Comparison of ENCODE assay signal across 8 cellular contexts in the genomic region with DNA sequence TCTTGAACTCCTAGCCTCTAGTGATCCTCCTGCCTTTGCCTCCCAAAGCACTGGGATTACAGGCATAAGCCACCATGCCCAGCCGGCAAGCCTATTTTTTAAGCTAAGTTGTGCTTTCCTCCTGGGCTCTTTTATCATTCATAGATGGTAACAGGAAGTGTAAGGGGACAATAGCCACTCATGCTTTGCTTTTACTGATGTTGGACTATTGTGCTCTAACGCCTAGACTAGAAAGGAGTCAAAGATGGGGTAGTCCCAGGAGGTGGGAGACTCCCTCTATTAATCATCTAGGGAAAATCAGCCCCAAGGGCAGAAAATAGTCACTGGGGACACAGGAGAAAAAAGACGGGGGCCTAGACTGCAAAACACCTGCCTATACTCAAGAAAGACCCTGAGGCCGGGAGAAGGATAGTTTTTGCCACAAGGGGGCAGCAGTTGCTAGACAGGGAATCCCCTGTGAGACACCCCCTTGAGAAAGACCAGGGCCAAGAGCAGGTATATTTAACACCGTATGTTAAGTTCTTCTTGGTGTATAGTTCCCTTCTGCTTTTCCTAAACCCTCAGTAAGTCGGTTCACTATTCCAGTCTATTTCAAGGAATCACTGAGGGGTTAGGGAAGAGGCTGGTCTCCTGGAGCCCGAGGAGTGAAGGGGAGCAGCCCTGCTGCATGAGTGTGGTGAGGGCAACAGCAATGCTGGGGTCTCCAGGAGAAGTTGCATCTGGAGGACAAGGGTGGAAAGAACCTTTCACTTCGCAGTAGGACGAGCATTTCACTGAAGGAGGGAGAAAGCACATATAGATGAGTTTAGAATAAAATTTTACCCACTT. TPM values are rescaled to one million over a fixed set of nuclear protein-coding genes. Genes with fewer than 3 reads are reported as not detected.
DNase-seq lines count a peak whose midpoint lies in the region; ATAC-seq, FAIRE-seq and TF ChIP-seq lines count a peak whose summit lies in the region.

No MANE protein-coding gene starts in this region.

- peaks cover 45% of the 10 kb centered on the region for H3K27me3 Mint-ChIP-seq in chondrocyte (ENCODE audit: low read depth)

- TF ChIP-seq POLR2A in GM12891 (IDR thresholded peaks at IDR 0.05; ENCODE audit: low read depth, low read length) (no peak), NB4 (IDR thresholded peaks at IDR 0.05; ENCODE audit: extremely low read depth, insufficient read length) (no peak)

- peak; percentile 57 for FAIRE-seq in GM12891 (lab: Jason Lieb, UNC)

- DNase-seq in ACHN, result peak; percentile 55
- peak; percentile 47 for DNase-seq in GM12891 (ENCODE audit: insufficient read length, low spot score)
- peak; percentile 76 for DNase-seq in NB4 (ENCODE audit: low read depth)
- peak; percentile 45 for DNase-seq in activated CD4-positive, CD25-positive, alpha-beta regulatory T cell treated with anti-CD3 and anti-CD28 coated beads, Interleukin-2, amount 50 U/mL, for 16 hours (ENCODE audit: low read depth, low spot score)
- no peak for DNase-seq in chondrocyte (ENCODE audit: low spot score)
- DNase-seq in midbrain (lab: John Stamatoyannopoulos, UW), result peak; percentile 36
- DNase-seq in stimulated activated effector memory CD8-positive, alpha-beta T cell treated with anti-CD3 and anti-CD28 coated beads, Interleukin-12 subunit alpha, Interleukin-12 subunit beta, amount 100 ng/mL, for 72 hours (ENCODE audit: low spot score in 2 of 2), result peak; percentile 57 to 85

- H3K27ac Mint-ChIP-seq in chondrocyte (ENCODE audit: unreplicated experiment), result peak overlapping the region; percentile 13
- H3K27ac Mint-ChIP-seq in stimulated activated effector memory CD8-positive, alpha-beta T cell treated with anti-CD3 and anti-CD28 coated beads, Interleukin-12 subunit alpha, Interleukin-12 subunit beta, amount 100 ng/mL, for 72 hours, result peak overlapping the region; percentile 50

- in situ Hi-C loops in ACHN (cut with HindIII; ENCODE audit: low pct_ligation_motif_present, low pct_unique_long_range_greater_than_20kb, low sequenced_read_pairs), result no loop called here

- peak; percentile 72 for ATAC-seq in stimulated activated effector memory CD8-positive, alpha-beta T cell treated with anti-CD3 and anti-CD28 coated beads, Interleukin-12 subunit alpha, Interleukin-12 subunit beta, amount 100 ng/mL, for 72 hours
- ATAC-seq in HG02798 (IDR thresholded peaks at IDR 0.05; ENCODE audit: poor library complexity, unreplicated experiment), result no peak

- H3K4me1 Mint-ChIP-seq in chondrocyte (ENCODE audit: low read depth), result no peaks in the 10 kb centered on the region
- H3K4me1 Mint-ChIP-seq in stimulated activated effector memory CD8-positive, alpha-beta T cell treated with anti-CD3 and anti-CD28 coated beads, Interleukin-12 subunit alpha, Interleukin-12 subunit beta, amount 100 ng/mL, for 72 hours, result peaks cover 31% of the 10 kb centered on the region

- H3K36me3 Mint-ChIP-seq in chondrocyte (ENCODE audit: low read depth), result peaks cover 2% of the 10 kb centered on the region
- H3K36me3 Mint-ChIP-seq in stimulated activated effector memory CD8-positive, alpha-beta T cell treated with anti-CD3 and anti-CD28 coated beads, Interleukin-12 subunit alpha, Interleukin-12 subunit beta, amount 100 ng/mL, for 72 hours, result no peaks in the 10 kb centered on the region

- H3K9me3 Mint-ChIP-seq in chondrocyte (ENCODE audit: low read depth), result no peaks in the 10 kb centered on the region
- no peaks in the 10 kb centered on the region for H3K9me3 Mint-ChIP-seq in stimulated activated effector memory CD8-positive, alpha-beta T cell treated with anti-CD3 and anti-CD28 coated beads, Interleukin-12 subunit alpha, Interleukin-12 subunit beta, amount 100 ng/mL, for 72 hours

- TF ChIP-seq CTCF in NB4 (IDR thresholded peaks at IDR 0.05; ENCODE audit: low read depth, low read length) (peak; percentile 94), chondrocyte (IDR thresholded peaks at IDR 0.05) (peak; percentile 79)

- no peak overlapping the region for H3K4me3 ChIP-seq in NB4 (ENCODE audit: low read depth, low read length)

- no peak overlapping the region for H3K4me3 Mint-ChIP-seq in chondrocyte (ENCODE audit: unreplicated experiment)
- H3K4me3 Mint-ChIP-seq in stimulated activated effector memory CD8-positive, alpha-beta T cell treated with anti-CD3 and anti-CD28 coated beads, Interleukin-12 subunit alpha, Interleukin-12 subunit beta, amount 100 ng/mL, for 72 hours, result no peak overlapping the region

TF ChIP-seq in GM12891, 5 proteins besides CTCF, POLR2A, EP300 and RAD21:
- TF ChIP-seq POU2F2 (IDR thresholded peaks at IDR 0.05; ENCODE audit: low read depth, low read length) (no peak), TAF1 (IDR thresholded peaks at IDR 0.05; ENCODE audit: low read depth, low read length) (no peak), PAX5 (IDR thresholded peaks at IDR 0.05; ENCODE audit: insufficient read depth, low read length, severe bottlenecking) (no peak), POLR2AphosphoS5 (IDR thresholded peaks at IDR 0.05; ENCODE audit: low read depth, low read length) (no peak), SPI1 (IDR thresholded peaks at IDR 0.05; ENCODE audit: low read depth, low read length) (no peak)

RNA-seq across cellular contexts. Expression of gene CXCR1, which starts 2.1 kb away (rescaled TPM):
- not detected for polyA plus RNA-seq in GM12891 (2012; ENCODE audit: low read depth, missing spikeins)
- not detected in 3 replicates for total RNA-seq in chondrocyte

RNA-seq across cellular contexts. Expression of gene CXCR2, which starts 43.0 kb away (rescaled TPM):
- 0.68 TPM for polyA plus RNA-seq in GM12891 (2012; ENCODE audit: low read depth, missing spikeins)
- not detected in 3 replicates for total RNA-seq in chondrocyte

RNA-seq across cellular contexts. Expression of gene ARPC2, which starts 48.1 kb away (rescaled TPM):
- 389 TPM for polyA plus RNA-seq in GM12891 (2012; ENCODE audit: low read depth, missing spikeins)
- total RNA-seq in chondrocyte, result 292 to 424 TPM (median 417 TPM) in 3 replicates
